14 cellular contexts compared by ENCODE assay signal in the genomic region with DNA sequence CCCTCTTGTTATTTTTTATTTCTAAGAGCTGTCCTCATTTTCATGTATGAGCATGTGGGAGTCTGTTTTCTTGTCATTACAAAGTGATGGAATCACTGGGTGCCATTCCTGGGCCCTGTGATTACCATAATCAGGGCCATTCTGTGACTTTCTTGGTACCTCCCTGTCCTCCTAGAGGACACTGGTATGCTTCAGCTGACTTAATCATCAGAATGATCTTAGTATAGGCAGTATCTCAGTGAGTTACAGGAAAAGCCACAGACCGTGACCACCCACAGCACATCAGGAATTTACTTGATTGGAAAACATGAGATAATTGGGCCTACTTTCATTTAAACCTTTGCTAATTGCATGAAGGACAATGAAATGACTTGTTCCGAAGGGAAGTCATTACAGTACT. TPM values are rescaled to one million over a fixed set of nuclear protein-coding genes. Genes with fewer than 3 reads are reported as not detected.
DNase-seq lines count a peak whose midpoint lies in the region; ATAC-seq lines count a peak whose summit lies in the region.
"Had no signal": no experiment of that assay in that cellular context is flagged by ENCODE, and none has a peak within 500 bp of the region (broad histone marks: within the 10 kb centered on the region; RNA-seq: fewer than 3 reads in every experiment).

No MANE protein-coding gene starts in this region.

- H3K4me3 ChIP-seq in mesenchymal stem cell (ENCODE audit: insufficient read depth in 1 of 2, low read depth in 1 of 2, low read length in 2 of 2) = no peak overlapping the region
- H3K4me3 ChIP-seq: GM23248 had no signal

- H4K91ac ChIP-seq in mesenchymal stem cell (ENCODE audit: low read length) = no peak overlapping the region

- 91% methylated on average over 1 of the region's 2 CpGs for WGBS in mesenchymal stem cell

- peaks cover 37% of the 10 kb centered on the region for H3K4me1 Mint-ChIP-seq in stimulated activated naive CD8-positive, alpha-beta T cell treated with anti-CD3 and anti-CD28 coated beads, Interleukin-15, Interleukin-2, amounts not matched to agents 100 ng/mL and 50 ng/mL, for 24 hours (ENCODE audit: low read depth)

- in situ Hi-C loops in G401 (cut with HindIII; ENCODE audit: low sequenced_read_pairs) = no loop called here

- no peak overlapping the region for H3K14ac ChIP-seq in mesenchymal stem cell (ENCODE audit: low read length in 2 of 2)

- H3K4me1 ChIP-seq in mesenchymal stem cell (ENCODE audit: control insufficient read depth, insufficient read depth, low read depth, low read length) = peaks cover 6% of the 10 kb centered on the region

- DNase-seq in stimulated activated naive CD8-positive, alpha-beta T cell treated with anti-CD3 and anti-CD28 coated beads, Interleukin-15, Interleukin-2, amounts not matched to agents 100 U/mL and 50 U/mL, for 24 hours = no peak
- DNase-seq in fibroblast of peridontal ligament (ENCODE audit: extremely low read depth) = peak; percentile 24
- DNase-seq in mesenchymal stem cell = no peak
- no peak for DNase-seq in G401 (ENCODE audit: low spot score)
- no peak for DNase-seq in SK-N-DZ (ENCODE audit: low spot score)
- DNase-seq in activated CD8-positive, alpha-beta memory T cell treated with anti-CD3 and anti-CD28 coated beads, Interleukin-2, amount 50 U/mL, for 4 hours = no peak
- DNase-seq: BE2C; CD4-positive, alpha-beta memory T cell; DMS79; GM23248; H7 had no signal

- H3K9me3 ChIP-seq in mesenchymal stem cell (ENCODE audit: control insufficient read depth, low read length) = no peaks in the 10 kb centered on the region
- H3K9me3 ChIP-seq: BE2C had no signal

- H3K4me3 Mint-ChIP-seq in stimulated activated naive CD8-positive, alpha-beta T cell treated with anti-CD3 and anti-CD28 coated beads, Interleukin-15, Interleukin-2, amounts not matched to agents 100 ng/mL and 50 ng/mL, for 24 hours = no peak overlapping the region
- H3K4me3 Mint-ChIP-seq: CD4-positive, alpha-beta memory T cell had no signal

- H3K9me3 Mint-ChIP-seq in stimulated activated naive CD8-positive, alpha-beta T cell treated with anti-CD3 and anti-CD28 coated beads, Interleukin-15, Interleukin-2, amounts not matched to agents 100 ng/mL and 50 ng/mL, for 24 hours = no peaks in the 10 kb centered on the region
- H3K9me3 Mint-ChIP-seq: CD4-positive, alpha-beta memory T cell had no signal

- no peak overlapping the region for H2BK15ac ChIP-seq in mesenchymal stem cell (ENCODE audit: low read depth, poor library complexity, severe bottlenecking)

- H3K23ac ChIP-seq in mesenchymal stem cell (ENCODE audit: low read length in 2 of 2) = no peak overlapping the region

- H3K27me3 Mint-ChIP-seq in stimulated activated naive CD8-positive, alpha-beta T cell treated with anti-CD3 and anti-CD28 coated beads, Interleukin-15, Interleukin-2, amounts not matched to agents 100 ng/mL and 50 ng/mL, for 24 hours = no peaks in the 10 kb centered on the region
- H3K27me3 Mint-ChIP-seq: CD4-positive, alpha-beta memory T cell had no signal

- no peak for ATAC-seq in stimulated activated naive CD8-positive, alpha-beta T cell treated with anti-CD3 and anti-CD28 coated beads, Interleukin-15, Interleukin-2, amounts not matched to agents 100 U/mL and 50 U/mL, for 24 hours

- no peak overlapping the region for H2BK120ac ChIP-seq in mesenchymal stem cell (ENCODE audit: low read depth, low read length)

- H4K8ac ChIP-seq in mesenchymal stem cell (ENCODE audit: low read length) = no peak overlapping the region

- no peak overlapping the region for H2AK5ac ChIP-seq in mesenchymal stem cell (ENCODE audit: low read length, severe bottlenecking)

- peak overlapping the region; percentile 40 for H3K27ac Mint-ChIP-seq in stimulated activated naive CD8-positive, alpha-beta T cell treated with anti-CD3 and anti-CD28 coated beads, Interleukin-15, Interleukin-2, amounts not matched to agents 100 ng/mL and 50 ng/mL, for 24 hours
- H3K27ac Mint-ChIP-seq: CD4-positive, alpha-beta memory T cell had no signal

- H3K4me2 ChIP-seq in mesenchymal stem cell (ENCODE audit: low read length, poor library complexity, severe bottlenecking) = no peak overlapping the region

- peaks cover 83% of the 10 kb centered on the region for H3K36me3 Mint-ChIP-seq in stimulated activated naive CD8-positive, alpha-beta T cell treated with anti-CD3 and anti-CD28 coated beads, Interleukin-15, Interleukin-2, amounts not matched to agents 100 ng/mL and 50 ng/mL, for 24 hours (ENCODE audit: low read depth)

- H3K36me3 ChIP-seq in mesenchymal stem cell (ENCODE audit: control insufficient read depth in 1 of 2, insufficient read depth in 2 of 2, low read depth in 1 of 2, low read length in 2 of 2) = peaks cover 63 to 90% of the 10 kb centered on the region in 2 experiments

- no peak overlapping the region for H2AFZ ChIP-seq in mesenchymal stem cell (ENCODE audit: low read depth, low read length)
- H2AFZ ChIP-seq: GM23248 had no signal

- no peak overlapping the region for H2BK12ac ChIP-seq in mesenchymal stem cell (ENCODE audit: low read length in 2 of 2)

- peak overlapping the region; percentile 48 for H3K27ac ChIP-seq in mesenchymal stem cell (ENCODE audit: low read length, poor library complexity, severe bottlenecking)
- H3K27ac ChIP-seq: C4-2B, GM23248, HL-60 had no signal

- H3K9ac ChIP-seq in mesenchymal stem cell (ENCODE audit: low read length) = peak overlapping the region; percentile 19
- H3K9ac ChIP-seq: GM23248 had no signal

- H2BK5ac ChIP-seq in mesenchymal stem cell (ENCODE audit: low read depth, low read length, poor library complexity, severe bottlenecking) = no peak overlapping the region

- no peak overlapping the region for H3K4ac ChIP-seq in mesenchymal stem cell (ENCODE audit: low read depth in 1 of 2, low read length in 2 of 2)

- H3K79me1 ChIP-seq in mesenchymal stem cell (replicated peaks; ENCODE audit: low read length, poor library complexity, severe bottlenecking) = peaks cover 48% of the 10 kb centered on the region

- no peaks in the 10 kb centered on the region for H3K27me3 ChIP-seq in mesenchymal stem cell (ENCODE audit: control insufficient read depth in 1 of 2, insufficient read depth in 1 of 2, low read length in 2 of 2)
- H3K27me3 ChIP-seq: BE2C had no signal

- H3K18ac ChIP-seq in mesenchymal stem cell (ENCODE audit: low read depth in 1 of 2, low read length in 2 of 2) = no peak overlapping the region

RNA-seq across cellular contexts. Expression of a gene that starts 7.2 kb away (rescaled TPM):
- polyA plus RNA-seq in mesenchymal stem cell (2013, experiment 1 of 2) = 8.6 TPM
- polyA plus RNA-seq in mesenchymal stem cell (2013, experiment 2 of 2) = 7.6 TPM
- 10.8 and 14.2 TPM in 2 replicates for total RNA-seq in G401 (2014; rRNA removed; shearing (Covaris generic))
- 10.6 and 12.6 TPM in 2 replicates for polyA plus RNA-seq in SK-N-DZ (2014; cell fraction: cytosol; rRNA removed)
- polyA plus RNA-seq in SK-N-DZ (2014; cell fraction: nucleus; rRNA removed) = 14.4 and 44.8 TPM in 2 replicates

RNA-seq across cellular contexts. Expression of a gene that starts 53.7 kb away (rescaled TPM):
- not detected for polyA plus RNA-seq in mesenchymal stem cell (2013, experiment 1 of 2)
- not detected for polyA plus RNA-seq in mesenchymal stem cell (2013, experiment 2 of 2)
- total RNA-seq in G401 (2014; rRNA removed; shearing (Covaris generic)) = 1.0 and 1.6 TPM in 2 replicates
- polyA plus RNA-seq in SK-N-DZ (2014; cell fraction: cytosol; rRNA removed) = 1.7 and 2.4 TPM in 2 replicates
- polyA plus RNA-seq in SK-N-DZ (2014; cell fraction: nucleus; rRNA removed) = 2.9 and 4.6 TPM in 2 replicates
- total RNA-seq: CD4-positive, alpha-beta memory T cell; GM23248 had no signal
- polyA plus RNA-seq: CD4-positive, alpha-beta memory T cell; GM23248 had no signal
